ENCODE assay signal across 1 cellular context in the genomic region with DNA sequence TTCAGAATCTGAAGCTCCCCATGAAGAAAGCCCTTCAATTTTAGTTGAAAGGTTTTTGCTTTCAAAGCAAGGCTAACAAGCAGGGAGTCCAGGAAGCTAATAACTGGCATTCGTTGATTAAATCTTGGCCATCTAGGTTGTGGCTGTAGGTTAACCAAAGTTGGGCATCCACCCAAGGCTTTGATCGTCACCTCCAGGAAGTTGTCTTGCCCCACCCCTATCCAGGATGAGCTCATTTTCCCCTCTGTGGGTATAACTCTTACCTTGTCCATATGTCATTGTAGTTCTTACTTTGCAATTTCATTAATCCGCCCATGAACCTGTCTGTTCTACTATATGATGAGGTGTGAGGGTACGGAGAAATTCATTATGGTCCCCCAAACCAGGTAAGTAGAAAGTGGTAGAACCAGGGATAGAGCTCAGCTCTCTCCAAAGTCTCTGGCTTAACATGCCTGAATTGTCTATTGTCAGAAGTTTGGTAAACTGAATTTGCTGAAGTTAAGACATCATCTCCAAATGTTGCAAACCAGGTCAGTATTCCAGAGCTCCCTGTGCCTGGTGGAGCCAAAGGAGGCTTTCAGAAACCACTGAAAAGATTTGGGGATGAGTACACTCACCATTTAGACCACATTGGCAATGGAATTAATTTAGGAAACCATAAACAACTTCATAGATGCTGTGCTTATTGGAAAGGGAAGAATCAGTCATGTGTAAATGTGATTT.
TF ChIP-seq lines count a peak whose summit lies in the region.

No MANE protein-coding gene starts in this region.

TF ChIP-seq in A549, 52 proteins besides CTCF, POLR2A, EP300 and RAD21 (continued from another document):
- TF ChIP-seq, protein P1, sequence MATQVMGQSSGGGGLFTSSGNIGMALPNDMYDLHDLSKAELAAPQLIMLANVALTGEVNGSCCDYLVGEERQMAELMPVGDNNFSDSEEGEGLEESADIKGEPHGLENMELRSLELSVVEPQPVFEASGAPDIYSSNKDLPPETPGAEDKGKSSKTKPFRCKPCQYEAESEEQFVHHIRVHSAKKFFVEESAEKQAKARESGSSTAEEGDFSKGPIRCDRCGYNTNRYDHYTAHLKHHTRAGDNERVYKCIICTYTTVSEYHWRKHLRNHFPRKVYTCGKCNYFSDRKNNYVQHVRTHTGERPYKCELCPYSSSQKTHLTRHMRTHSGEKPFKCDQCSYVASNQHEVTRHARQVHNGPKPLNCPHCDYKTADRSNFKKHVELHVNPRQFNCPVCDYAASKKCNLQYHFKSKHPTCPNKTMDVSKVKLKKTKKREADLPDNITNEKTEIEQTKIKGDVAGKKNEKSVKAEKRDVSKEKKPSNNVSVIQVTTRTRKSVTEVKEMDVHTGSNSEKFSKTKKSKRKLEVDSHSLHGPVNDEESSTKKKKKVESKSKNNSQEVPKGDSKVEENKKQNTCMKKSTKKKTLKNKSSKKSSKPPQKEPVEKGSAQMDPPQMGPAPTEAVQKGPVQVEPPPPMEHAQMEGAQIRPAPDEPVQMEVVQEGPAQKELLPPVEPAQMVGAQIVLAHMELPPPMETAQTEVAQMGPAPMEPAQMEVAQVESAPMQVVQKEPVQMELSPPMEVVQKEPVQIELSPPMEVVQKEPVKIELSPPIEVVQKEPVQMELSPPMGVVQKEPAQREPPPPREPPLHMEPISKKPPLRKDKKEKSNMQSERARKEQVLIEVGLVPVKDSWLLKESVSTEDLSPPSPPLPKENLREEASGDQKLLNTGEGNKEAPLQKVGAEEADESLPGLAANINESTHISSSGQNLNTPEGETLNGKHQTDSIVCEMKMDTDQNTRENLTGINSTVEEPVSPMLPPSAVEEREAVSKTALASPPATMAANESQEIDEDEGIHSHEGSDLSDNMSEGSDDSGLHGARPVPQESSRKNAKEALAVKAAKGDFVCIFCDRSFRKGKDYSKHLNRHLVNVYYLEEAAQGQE (IDR thresholded peaks at IDR 0.05) = no peak
- TF ChIP-seq ZFP36 (IDR thresholded peaks at IDR 0.05; ENCODE audit: borderline replicate concordance, partially characterized antibody) = no peak
- TF ChIP-seq HDAC2 (IDR thresholded peaks at IDR 0.05) = no peak
- no peak for TF ChIP-seq MAZ (IDR thresholded peaks at IDR 0.05; ENCODE audit: borderline replicate concordance, low read depth, low read length)
- TF ChIP-seq, protein P2, sequence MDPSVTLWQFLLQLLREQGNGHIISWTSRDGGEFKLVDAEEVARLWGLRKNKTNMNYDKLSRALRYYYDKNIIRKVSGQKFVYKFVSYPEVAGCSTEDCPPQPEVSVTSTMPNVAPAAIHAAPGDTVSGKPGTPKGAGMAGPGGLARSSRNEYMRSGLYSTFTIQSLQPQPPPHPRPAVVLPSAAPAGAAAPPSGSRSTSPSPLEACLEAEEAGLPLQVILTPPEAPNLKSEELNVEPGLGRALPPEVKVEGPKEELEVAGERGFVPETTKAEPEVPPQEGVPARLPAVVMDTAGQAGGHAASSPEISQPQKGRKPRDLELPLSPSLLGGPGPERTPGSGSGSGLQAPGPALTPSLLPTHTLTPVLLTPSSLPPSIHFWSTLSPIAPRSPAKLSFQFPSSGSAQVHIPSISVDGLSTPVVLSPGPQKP (IDR thresholded peaks at IDR 0.05; ENCODE audit: low read depth, low read length) = no peak
- no peak for TF ChIP-seq HOXB5 (CRISPR knock-in tag; IDR thresholded peaks at IDR 0.05)
- no peak for TF ChIP-seq HEYL (CRISPR knock-in tag; IDR thresholded peaks at IDR 0.05)
- TF ChIP-seq SMC3 (IDR thresholded peaks at IDR 0.05) = no peak
